Comparison of ENCODE assay signal across 1 cellular context in genomic region chr7:90224204-90224603, GRCh38.
TF ChIP-seq lines count a peak whose summit lies in the region.

No MANE protein-coding gene starts in this region.

TF ChIP-seq in H1, 55 proteins besides CTCF, POLR2A, EP300 and RAD21:
- TF ChIP-seq TEAD4 (IDR thresholded peaks at IDR 0.05; ENCODE audit: low read depth, low read length) (peak; percentile 61; the same call in 1 of the 2 replicates), TBP (IDR thresholded peaks at IDR 0.05; ENCODE audit: low read depth, low read length) (peak; percentile 87), CBX8 (IDR thresholded peaks at IDR 0.05; ENCODE audit: borderline replicate concordance, low read depth, low read length) (no peak), SUZ12 (IDR thresholded peaks at IDR 0.05; ENCODE audit: low read length) (no peak), ASH2L (IDR thresholded peaks at IDR 0.05; ENCODE audit: low read length) (peak; percentile 56), SRF (IDR thresholded peaks at IDR 0.05; ENCODE audit: low read depth, low read length) (no peak), SP2 (IDR thresholded peaks at IDR 0.05; ENCODE audit: low read length) (no peak), SIX5 (IDR thresholded peaks at IDR 0.05; ENCODE audit: low read depth, low read length) (no peak), CREB1 (IDR thresholded peaks at IDR 0.05) (no peak), SAP30 (IDR thresholded peaks at IDR 0.05; ENCODE audit: insufficient read depth, insufficient replicate concordance, low read length) (no peak), EZH2 (IDR thresholded peaks at IDR 0.05; ENCODE audit: low read depth, low read length, severe bottlenecking) (no peak), FOSL1 (IDR thresholded peaks at IDR 0.05; ENCODE audit: insufficient read depth, low read depth, low read length) (no peak), NRF1 (IDR thresholded peaks at IDR 0.05; ENCODE audit: low read depth, low read length) (no peak), TAF1 (IDR thresholded peaks at IDR 0.05; ENCODE audit: low read depth, low read length) (peak; percentile 77), NANOG (IDR thresholded peaks at IDR 0.05; ENCODE audit: insufficient read depth, low read depth, low read length, poor library complexity, severe bottlenecking) (no peak), E2F6 (IDR thresholded peaks at IDR 0.05) (no peak), BCL11A (IDR thresholded peaks at IDR 0.05; ENCODE audit: low read depth in 2 of 2, low read length in 2 of 2) (no peak), YY1 (IDR thresholded peaks at IDR 0.05; ENCODE audit: low read depth, low read length) (0 out of 2 replicates have a peak, but pooled peaks have one; percentile 25), GTF2F1 (IDR thresholded peaks at IDR 0.05; ENCODE audit: borderline replicate concordance, low read depth, low read length) (no peak), CHD7 (IDR thresholded peaks at IDR 0.05; ENCODE audit: insufficient replicate concordance, low read length) (no peak), CBX5 (IDR thresholded peaks at IDR 0.05; ENCODE audit: low read depth, low read length) (no peak), SP1 (IDR thresholded peaks at IDR 0.05; ENCODE audit: low read depth, low read length) (peak; percentile 80), MAFK (IDR thresholded peaks at IDR 0.05; ENCODE audit: low read depth, low read length) (no peak), MAX (IDR thresholded peaks at IDR 0.05) (no peak), KDM5A (IDR thresholded peaks at IDR 0.05; ENCODE audit: low read length) (no peak), BACH1 (IDR thresholded peaks at IDR 0.05; ENCODE audit: low read length) (no peak), TCF12 (IDR thresholded peaks at IDR 0.05; ENCODE audit: low read depth, low read length) (no peak), RXRA (IDR thresholded peaks at IDR 0.05; ENCODE audit: insufficient read depth, low read depth, low read length) (no peak), SIN3A (conservative IDR thresholded peaks at IDR 0.05 in 1 of 2, IDR thresholded peaks at IDR 0.05 in 1 of 2; ENCODE audit: low read depth in 1 of 2, low read length in 2 of 2) (peak in 1 of 2 experiments; percentile 32; a peak in 1 of 4 replicates), ZNF274 (IDR thresholded peaks at IDR 0.05; ENCODE audit: borderline replicate concordance, extremely low read depth, low read length) (no peak), POU5F1 (IDR thresholded peaks at IDR 0.05; ENCODE audit: low read depth, low read length) (peak; percentile 73; the same call in 1 of the 2 replicates), ATF2 (IDR thresholded peaks at IDR 0.05; ENCODE audit: low read length) (peak; percentile 55; the same call in 1 of the 2 replicates), RBBP5 (IDR thresholded peaks at IDR 0.05; ENCODE audit: borderline replicate concordance, low read depth, low read length) (0 out of 2 replicates have a peak, but pooled peaks have one; percentile 47), TAF7 (optimal IDR thresholded peaks at IDR 0.05; ENCODE audit: borderline replicate concordance, low read depth, low read length) (no peak), CEBPB (IDR thresholded peaks at IDR 0.05; ENCODE audit: low read depth, low read length) (no peak), HDAC6 (IDR thresholded peaks at IDR 0.05; ENCODE audit: low read depth, low read length) (no peak), KDM4A (IDR thresholded peaks at IDR 0.05; ENCODE audit: low read depth, low read length, severe bottlenecking) (no peak), POLR2AphosphoS5 (IDR thresholded peaks at IDR 0.05; ENCODE audit: low read depth, low read length) (peak; percentile 93)
